17 cellular contexts compared by ENCODE assay signal in the genomic region with DNA sequence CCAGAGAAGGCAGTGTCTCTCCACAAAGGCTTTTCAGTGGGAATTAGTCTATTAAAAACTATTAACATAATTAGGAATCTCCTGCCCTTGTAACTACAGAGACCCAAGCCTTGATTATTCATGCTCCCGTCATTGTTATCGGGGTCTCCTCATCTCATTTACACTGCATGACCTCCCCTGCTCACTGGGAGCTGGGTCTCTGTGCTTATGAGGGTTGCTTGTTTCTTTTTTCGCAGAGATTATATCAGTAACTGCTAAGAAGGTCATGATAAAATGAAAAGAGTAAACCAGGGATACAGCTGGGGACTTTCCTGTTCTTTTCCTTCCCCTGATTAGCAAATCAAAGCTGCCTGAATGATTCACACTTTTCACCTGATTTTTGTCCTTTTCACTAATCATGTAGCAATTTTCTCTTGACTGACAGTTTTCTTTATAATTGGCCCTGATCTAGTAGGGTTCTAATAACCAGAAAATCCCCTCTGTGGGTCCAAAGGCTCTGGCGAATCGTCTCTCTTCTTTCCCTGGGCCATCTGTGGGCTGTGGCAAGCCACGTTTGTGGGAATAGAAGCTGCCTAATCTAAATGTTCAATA.
DNase-seq lines count a peak whose midpoint lies in the region; ATAC-seq, FAIRE-seq and TF ChIP-seq lines count a peak whose summit lies in the region.
"Had no signal": no experiment of that assay in that cellular context is flagged by ENCODE, and none has a peak within 500 bp of the region (broad histone marks: within the 10 kb centered on the region; RNA-seq: fewer than 3 reads in every experiment).

No MANE protein-coding gene starts in this region.

- SMC1A ChIA-PET in GM12878 (lab: Charles Lee; ENCODE audit: uncharacterized antibody, unreplicated experiment) = interaction anchor here (1.2 kb wide), 1 partner anchor 21 kb away, joined by 3 read pairs; no protein-coding TSS in a partner anchor

- H3K27ac ChIP-seq in HEK293 (ENCODE audit: extremely low read depth, low read depth, low read length) = no peak overlapping the region
- no peak overlapping the region for H3K27ac ChIP-seq in GM12878 (ENCODE audit: control insufficient read depth, insufficient read depth)
- H3K27ac ChIP-seq: A549, C4-2B, HL-60 had no signal

- peaks cover 14% of the 10 kb centered on the region for H3K4me1 Mint-ChIP-seq in glutamatergic neuron (ENCODE audit: low read depth, unreplicated experiment)
- H3K4me1 Mint-ChIP-seq in activated T-helper 1 cell treated with anti-CD3 and anti-CD28 coated beads, Interleukin-12 subunit alpha, Interleukin-12 subunit beta, Interleukin-2, Interleukin-4 antibody, amounts not matched to agents 30 ng/mL and 10 ng/mL and 1 ng/mL, durations not matched to agents 14 hours and 24 hours and 36 hours (ENCODE audit: low read depth) = peaks cover 12% of the 10 kb centered on the region

- ATAC-seq in GM12878 = no peak
- ATAC-seq: A549, HCT116 had no signal

- RAD21 ChIA-PET in GM12878 (lab: Charles Lee; ENCODE audit: unreplicated experiment) = no interaction called here

- CTCF ChIA-PET in HEK293 (lab: Yijun Ruan, JAX) = interaction anchor here (0.8 to 1.2 kb wide), 2 partner anchors 9 to 315 kb away, joined by 3 read pairs; no protein-coding TSS in a partner anchor
- CTCF ChIA-PET in GM12878 (lab: Yijun Ruan, JAX) = no interaction called here

- no peak for FAIRE-seq in GM12878 (lab: Jason Lieb, UNC)
- FAIRE-seq: A549, GM18507, H54 had no signal

- no peak for TF ChIP-seq RAD21 in GM12878 (IDR thresholded peaks at IDR 0.05; ENCODE audit: insufficient read depth, low read depth, low read length)

- H3K4me1 ChIP-seq in HEK293 (ENCODE audit: control insufficient read depth, insufficient read depth, low read length) (peaks cover 13% of the 10 kb centered on the region), GM12878 (ENCODE audit: control insufficient read depth, insufficient read depth, low read length) (no peaks in the 10 kb centered on the region)
- H3K4me1 ChIP-seq: A549, BE2C had no signal

- peak overlapping the region; percentile 4 for H3K4me3 Mint-ChIP-seq in glutamatergic neuron (ENCODE audit: unreplicated experiment)
- H3K4me3 Mint-ChIP-seq in activated T-helper 1 cell treated with anti-CD3 and anti-CD28 coated beads, Interleukin-12 subunit alpha, Interleukin-12 subunit beta, Interleukin-2, Interleukin-4 antibody, amounts not matched to agents 30 ng/mL and 10 ng/mL and 1 ng/mL, durations not matched to agents 14 hours and 24 hours and 36 hours = no peak overlapping the region

- peaks cover 2 to 31% of the 10 kb centered on the region in 2 experiments; a peak in 3 of 4 replicates for H3K27me3 ChIP-seq in GM12878 (replicated peaks in 1 of 2; ENCODE audit: control insufficient read depth in 2 of 2, insufficient read depth in 2 of 2, low read length in 1 of 2)

- no peak overlapping the region for H2AFZ ChIP-seq in GM12878 (ENCODE audit: control insufficient read depth, low read depth, low read length)

- no peaks in the 10 kb centered on the region for H3K9me3 Mint-ChIP-seq in glutamatergic neuron (ENCODE audit: unreplicated experiment)
- no peaks in the 10 kb centered on the region for H3K9me3 Mint-ChIP-seq in activated T-helper 1 cell treated with anti-CD3 and anti-CD28 coated beads, Interleukin-12 subunit alpha, Interleukin-12 subunit beta, Interleukin-2, Interleukin-4 antibody, amounts not matched to agents 30 ng/mL and 10 ng/mL and 1 ng/mL, durations not matched to agents 14 hours and 24 hours and 36 hours

- no peaks in the 10 kb centered on the region for H3K9me3 ChIP-seq in HEK293 (ENCODE audit: control insufficient read depth, insufficient read depth, low read depth, low read length)
- H3K9me3 ChIP-seq in GM12878 (replicated peaks; ENCODE audit: control insufficient read depth, insufficient read depth, low read length) = peaks cover 2% of the 10 kb centered on the region; the same call in 1 of the 3 replicates
- H3K9me3 ChIP-seq: A549, BE2C had no signal

- DNase-seq in GM12878 (ENCODE audit: low read depth, low spot score) (no peak), glutamatergic neuron (no peak), SIG-M5 (lab: John Stamatoyannopoulos, UW) (no peak), HK-2 (ENCODE audit: unreplicated experiment) (no peak)
- DNase-seq in activated T-helper 1 cell treated with anti-CD3 and anti-CD28 coated beads, Interleukin-12 subunit alpha, Interleukin-12 subunit beta, Interleukin-2, Interleukin-4 antibody, amounts not matched to agents 30 ng/mL and 10 ng/mL and 1 ng/mL, durations not matched to agents 14 hours and 24 hours and 36 hours (ENCODE audit: low spot score) = no peak
- DNase-seq: BE2C; CD4-positive, alpha-beta memory T cell; DMS153; DND-41; KBM-7 had no signal

- H3K4me3 ChIP-seq in HEK293 (ENCODE audit: low read depth, low read length) = no peak overlapping the region
- no peak overlapping the region for H3K4me3 ChIP-seq in GM12878
- H3K4me3 ChIP-seq: A549 had no signal

- H3K27ac Mint-ChIP-seq in glutamatergic neuron (ENCODE audit: unreplicated experiment) = no peak overlapping the region
- H3K27ac Mint-ChIP-seq in activated T-helper 1 cell treated with anti-CD3 and anti-CD28 coated beads, Interleukin-12 subunit alpha, Interleukin-12 subunit beta, Interleukin-2, Interleukin-4 antibody, amounts not matched to agents 30 ng/mL and 10 ng/mL and 1 ng/mL, durations not matched to agents 14 hours and 24 hours and 36 hours = no peak overlapping the region

- H3K36me3 ChIP-seq in HEK293 (ENCODE audit: control insufficient read depth in 2 of 2, insufficient read depth in 1 of 2, low read length in 2 of 2) = peaks cover 0 to 6% of the 10 kb centered on the region in 2 experiments; a peak in 1 of 3 replicates
- no peaks in the 10 kb centered on the region for H3K36me3 ChIP-seq in GM12878 (ENCODE audit: control insufficient read depth in 2 of 2, insufficient read depth in 2 of 2, low read length in 1 of 2)
- H3K36me3 ChIP-seq: BE2C had no signal

- intact Hi-C loops in GM12878 (cut with micrococcal nuclease; ENCODE audit: unreplicated experiment) = no loop called here
- intact Hi-C loops in activated T-helper 1 cell treated with anti-CD3 and anti-CD28 coated beads, Interleukin-12 subunit alpha, Interleukin-12 subunit beta, Interleukin-2, Interleukin-4 antibody, amounts not matched to agents 30 ng/mL and 10 ng/mL and 1 ng/mL, durations not matched to agents 14 hours and 24 hours and 36 hours (cut with micrococcal nuclease) = loop anchor here (2.0 kb wide), 1 partner anchor 113 kb away; no protein-coding TSS in a partner anchor

- no peaks in the 10 kb centered on the region for H3K36me3 Mint-ChIP-seq in glutamatergic neuron (ENCODE audit: unreplicated experiment)
- H3K36me3 Mint-ChIP-seq in activated T-helper 1 cell treated with anti-CD3 and anti-CD28 coated beads, Interleukin-12 subunit alpha, Interleukin-12 subunit beta, Interleukin-2, Interleukin-4 antibody, amounts not matched to agents 30 ng/mL and 10 ng/mL and 1 ng/mL, durations not matched to agents 14 hours and 24 hours and 36 hours (ENCODE audit: low read depth) = no peaks in the 10 kb centered on the region
- H3K36me3 Mint-ChIP-seq: CD4-positive, alpha-beta memory T cell had no signal

- in situ Hi-C loops in GM12878 (cut with MboI) = no loop called here

- no peak overlapping the region for H3K4me2 ChIP-seq in GM12878 (ENCODE audit: control insufficient read depth, insufficient read depth)
- H3K4me2 ChIP-seq: A549 had no signal

- H3K27me3 Mint-ChIP-seq in glutamatergic neuron (ENCODE audit: unreplicated experiment) = peaks cover 8% of the 10 kb centered on the region
- peaks cover 82% of the 10 kb centered on the region for H3K27me3 Mint-ChIP-seq in activated T-helper 1 cell treated with anti-CD3 and anti-CD28 coated beads, Interleukin-12 subunit alpha, Interleukin-12 subunit beta, Interleukin-2, Interleukin-4 antibody, amounts not matched to agents 30 ng/mL and 10 ng/mL and 1 ng/mL, durations not matched to agents 14 hours and 24 hours and 36 hours (ENCODE audit: insufficient read depth)

- no peak for TF ChIP-seq CTCF in HEK293 (tag by site-specific recombination; IDR thresholded peaks at IDR 0.05)
- no peak for TF ChIP-seq CTCF in GM12878 (IDR thresholded peaks at IDR 0.05 in 2 of 3, conservative IDR thresholded peaks at IDR 0.05 in 1 of 3; ENCODE audit: control insufficient read depth in 2 of 3, extremely low read depth in 1 of 3, insufficient read depth in 1 of 3, low read depth in 3 of 3, low read length in 3 of 3)
- no peak for TF ChIP-seq CTCF in glutamatergic neuron (IDR thresholded peaks at IDR 0.05; ENCODE audit: partially characterized antibody, unreplicated experiment)

- WGBS in GM12878 (ENCODE audit: insufficient coverage, insufficient replicate concordance, low lambda C conversion rate, missing lambda C conversion rate) = 17% methylated on average over 6 of the region's 6 CpGs

- POLR2A ChIA-PET in HEK293 (lab: Yijun Ruan, JAX) (no interaction called here), GM12878 (lab: Charles Lee) (no interaction called here)

- no peak for TF ChIP-seq POLR2A in GM12878 (IDR thresholded peaks at IDR 0.05; ENCODE audit: low read depth, low read length)

- TF ChIP-seq EP300 in GM12878 (IDR thresholded peaks at IDR 0.05; ENCODE audit: borderline replicate concordance in 1 of 2, control insufficient read depth in 1 of 2, low read depth in 2 of 2, low read length in 2 of 2) = no peak

- no peak overlapping the region for H3K9ac ChIP-seq in GM12878 (ENCODE audit: control insufficient read depth, insufficient read depth, low read length)

- H4K20me1 ChIP-seq in GM12878 (ENCODE audit: control insufficient read depth, insufficient read depth) = no peaks in the 10 kb centered on the region

- no peaks in the 10 kb centered on the region for H3K79me2 ChIP-seq in GM12878 (ENCODE audit: control insufficient read depth, insufficient read depth, low read length)

- no TSS peak for BruUV-seq in GM12878 (replicated peaks; lab: Mats Ljungman, UMichigan)

TF ChIP-seq in HEK293, 187 proteins besides CTCF, POLR2A, EP300 and RAD21 (continues in another document):
- TF ChIP-seq TRIM28 (IDR thresholded peaks at IDR 0.05; ENCODE audit: borderline replicate concordance, low read length) = peak; percentile 65; the same call in 1 of the 2 replicates
- no peak for TF ChIP-seq ZNF776 (tag by site-specific recombination; IDR thresholded peaks at IDR 0.05; ENCODE audit: borderline replicate concordance)
- TF ChIP-seq ZNF10 (tag by site-specific recombination; IDR thresholded peaks at IDR 0.05) = peak; percentile 84

TF ChIP-seq in GM12878, 131 proteins besides CTCF, POLR2A, EP300 and RAD21 (continues in another document):
- TF ChIP-seq NFXL1 (IDR thresholded peaks at IDR 0.05; ENCODE audit: borderline replicate concordance) = no peak
- no peak for TF ChIP-seq EED (IDR thresholded peaks at IDR 0.05; ENCODE audit: low read depth)
- peak; percentile 52 for TF ChIP-seq PKNOX1 (IDR thresholded peaks at IDR 0.05)
